10 cellular contexts compared by ENCODE assay signal in genomic region chr15:88624971-88625290, GRCh38. TPM values are rescaled to one million over a fixed set of nuclear protein-coding genes. Genes with fewer than 3 reads are reported as not detected.
DNase-seq lines count a peak whose midpoint lies in the region; ATAC-seq and TF ChIP-seq lines count a peak whose summit lies in the region.
"Had no signal": no experiment of that assay in that cellular context is flagged by ENCODE, and none has a peak within 500 bp of the region (broad histone marks: within the 10 kb centered on the region; RNA-seq: fewer than 3 reads in every experiment).

No MANE protein-coding gene starts in this region.

- no peaks in the 10 kb centered on the region for H3K9me2 ChIP-seq in MM.1S (replicated peaks; ENCODE audit: insufficient read depth, low read length)

- peaks cover 48% of the 10 kb centered on the region for H3K4me1 Mint-ChIP-seq in nephron

- H3K9me3 ChIP-seq in MM.1S (replicated peaks; ENCODE audit: insufficient read depth, low read length) (no peaks in the 10 kb centered on the region), duodenal mucosa (ENCODE audit: control insufficient read depth in 1 of 2, low read length in 2 of 2) (no peaks in the 10 kb centered on the region)

- peak overlapping the region in 2 of 3 experiments; percentile 19 to 92 for H3K4me3 Mint-ChIP-seq in nephron
- H3K4me3 Mint-ChIP-seq: dendritic cell treated with granulocyte-macrophage colony-stimulating factor and Interleukin-4, amounts not matched to agents 40 ng/mL and 50 ng/mL, for 4 days had no signal

- H3K36me3 ChIP-seq in MM.1S (replicated peaks; ENCODE audit: insufficient read depth, low read length), result peaks cover 20% of the 10 kb centered on the region
- H3K36me3 ChIP-seq in duodenal mucosa (ENCODE audit: control insufficient read depth in 1 of 2, insufficient read depth in 2 of 2, low read length in 2 of 2), result peaks cover 8 to 27% of the 10 kb centered on the region in 2 donors

- peak overlapping the region; percentile 99 for H3K4me2 ChIP-seq in MM.1S (ENCODE audit: low read depth, low read length)

- H3F3A ChIP-seq in MM.1S (ENCODE audit: insufficient read depth, low read length), result peaks cover 57% of the 10 kb centered on the region

- H3K27ac Mint-ChIP-seq in nephron, result peak overlapping the region; percentile 52 to 86 (median 77)

- H3K4me1 ChIP-seq in MM.1S (ENCODE audit: low read length) (peaks cover 66% of the 10 kb centered on the region), duodenal mucosa (ENCODE audit: control insufficient read depth in 1 of 2, insufficient read depth in 2 of 2, low read length in 2 of 2) (peaks cover 50% of the 10 kb centered on the region in 2 donors)

- peak overlapping the region; percentile 99; the same call in 1 of the 2 replicates for H3K9ac ChIP-seq in MM.1S (ENCODE audit: low read length)
- peak overlapping the region; percentile 32 to 40 for H3K9ac ChIP-seq in duodenal mucosa (ENCODE audit: low read depth in 1 of 2, low read length in 2 of 2)

- H3K27me3 ChIP-seq in MM.1S (replicated peaks; ENCODE audit: insufficient read depth, low read length), result no peaks in the 10 kb centered on the region
- H3K27me3 ChIP-seq in duodenal mucosa (ENCODE audit: control insufficient read depth in 1 of 2, insufficient read depth in 2 of 2, low read length in 2 of 2), result no peaks in the 10 kb centered on the region

- TF ChIP-seq CTCF in C4-2B (conservative IDR thresholded peaks at IDR 0.05) (no peak), MM.1S (IDR thresholded peaks at IDR 0.05; ENCODE audit: low read length) (no peak), nephron (IDR thresholded peaks at IDR 0.05; ENCODE audit: unreplicated experiment in 3 of 3) (no peak)

- H3K79me2 ChIP-seq in MM.1S (ENCODE audit: low read length), result peaks cover 87% of the 10 kb centered on the region

- H3K27ac ChIP-seq in C4-2B (peak overlapping the region; percentile 95), MM.1S (ENCODE audit: low read length) (peak overlapping the region; percentile 73), duodenal mucosa (ENCODE audit: low read depth, low read length) (no peak overlapping the region)

- H3K36me3 Mint-ChIP-seq in nephron (ENCODE audit: low read depth), result peaks cover 19% of the 10 kb centered on the region

- no peak for DNase-seq in MM.1S
- no peak for DNase-seq in effector CD4-positive, alpha-beta T cell
- DNase-seq in HT-29 (ENCODE audit: low spot score), result no peak
- DNase-seq: NCI-H1436 had no signal

- H2AFZ ChIP-seq in MM.1S (ENCODE audit: low read length), result no peak overlapping the region

- peaks cover 28% of the 10 kb centered on the region for H4K20me1 ChIP-seq in MM.1S (ENCODE audit: insufficient read depth, low read length)

- no peaks in the 10 kb centered on the region for H3K27me3 Mint-ChIP-seq in nephron (ENCODE audit: low read depth)
- H3K27me3 Mint-ChIP-seq: dendritic cell treated with granulocyte-macrophage colony-stimulating factor and Interleukin-4, amounts not matched to agents 40 ng/mL and 50 ng/mL, for 4 days had no signal

- H3K9me3 Mint-ChIP-seq in nephron, result no peaks in the 10 kb centered on the region
- H3K9me3 Mint-ChIP-seq: dendritic cell treated with granulocyte-macrophage colony-stimulating factor and Interleukin-4, amounts not matched to agents 40 ng/mL and 50 ng/mL, for 4 days had no signal

- ATAC-seq in GM18909 (IDR thresholded peaks at IDR 0.05; ENCODE audit: poor library complexity, unreplicated experiment), result no peak
- ATAC-seq in GM21390 (IDR thresholded peaks at IDR 0.05; ENCODE audit: unreplicated experiment), result no peak

- H3K4me3 ChIP-seq in MM.1S (ENCODE audit: low read length) (peak overlapping the region; percentile 99), duodenal mucosa (ENCODE audit: low read depth in 1 of 2, low read length in 2 of 2) (no peak overlapping the region)

RNA-seq across cellular contexts. Expression of gene AEN, which starts 3.8 kb away (rescaled TPM):
- 170 and 177 TPM in 2 replicates for total RNA-seq in HT-29 (2014; rRNA removed; shearing (Covaris generic))

RNA-seq across cellular contexts. Expression of gene ISG20, which starts 13.9 kb away (rescaled TPM):
- total RNA-seq in HT-29 (2014; rRNA removed; shearing (Covaris generic)), result 59.0 and 60.2 TPM in 2 replicates
